18 cellular contexts compared by ENCODE assay signal in genomic region chr20:17443326-17443858, GRCh38.
A peak's percentile ranks its signal among the peaks of the same experiment; 100 is the strongest.
DNase-seq lines count a peak whose midpoint lies in the region; ATAC-seq and TF ChIP-seq lines count a peak whose summit lies in the region.
"Had no signal": no experiment of that assay in that cellular context is flagged by ENCODE, and none has a peak within 500 bp of the region (broad histone marks: within the 10 kb centered on the region; RNA-seq: fewer than 3 reads in every experiment).

No MANE protein-coding gene starts in this region.

- no peak for ATAC-seq in GM21528 (IDR thresholded peaks at IDR 0.05; ENCODE audit: low FRiP score, unreplicated experiment)

- 67% methylated on average over 8 of the region's 8 CpGs for WGBS in hepatocyte (ENCODE audit: low lambda C conversion rate, missing lambda C conversion rate)

- DNase-seq in DMS53 (lab: John Stamatoyannopoulos, UW) (peak; percentile 6), DMS53 treated with DMSO at 0.1 percent for 48 hours (lab: John Stamatoyannopoulos, UW; ENCODE audit: unreplicated experiment) (no peak), G401 (ENCODE audit: low spot score) (peak; percentile 82), cerebellar cortex (ENCODE audit: low spot score) (peak; percentile 78), hepatocyte (ENCODE audit: low spot score) (no peak), NCI-H1417 (lab: John Stamatoyannopoulos, UW) (no peak), nephron progenitor cell (no peak)
- DNase-seq: AML-193; CD8-positive, alpha-beta memory T cell; DMS 273 treated with DMSO at 0.1 percent for 48 hours; DMS79 treated with DMSO at 0.1 percent for 48 hours; EL; GDM1; HCEC 1CT; HFFc6 had no signal

- no peaks in the 10 kb centered on the region for H3K36me3 ChIP-seq in hepatocyte (replicated peaks; ENCODE audit: insufficient read depth, low read depth)
- H3K36me3 ChIP-seq: BLaER1 had no signal

- H3K79me2 ChIP-seq in hepatocyte, result no peaks in the 10 kb centered on the region

- no peak overlapping the region for H3K4me3 Mint-ChIP-seq in nephron progenitor cell
- H3K4me3 Mint-ChIP-seq: CD8-positive, alpha-beta memory T cell; HFFc6 had no signal

- H2AFZ ChIP-seq in hepatocyte, result no peak overlapping the region

- peaks cover 20% of the 10 kb centered on the region for H3K4me1 Mint-ChIP-seq in nephron progenitor cell
- H3K4me1 Mint-ChIP-seq: CD8-positive, alpha-beta memory T cell had no signal

- peak overlapping the region; percentile 56 for H3K4me2 ChIP-seq in hepatocyte
- H3K4me2 ChIP-seq: BLaER1 had no signal

- TF ChIP-seq CTCF in hepatocyte (IDR thresholded peaks at IDR 0.05; ENCODE audit: poor library complexity) (no peak), nephron progenitor cell (IDR thresholded peaks at IDR 0.05) (no peak)

- H3K4me1 ChIP-seq in hepatocyte (ENCODE audit: insufficient read depth), result peaks cover 8% of the 10 kb centered on the region
- H3K4me1 ChIP-seq: BLaER1 had no signal

- H3K9me3 ChIP-seq in hepatocyte (ENCODE audit: low read depth), result no peaks in the 10 kb centered on the region
- H3K9me3 ChIP-seq: BLaER1 had no signal

- no peaks in the 10 kb centered on the region for H3K9me2 ChIP-seq in hepatocyte (replicated peaks; ENCODE audit: insufficient read depth)

- peak overlapping the region; percentile 59 for H3K27ac ChIP-seq in hepatocyte
- H3K27ac ChIP-seq: 22Rv1, BLaER1 had no signal

- H3K27me3 Mint-ChIP-seq in nephron progenitor cell (ENCODE audit: low read depth, poor library complexity), result peaks cover 15% of the 10 kb centered on the region

- H4K20me1 ChIP-seq in hepatocyte (ENCODE audit: insufficient read depth, poor library complexity, severe bottlenecking), result no peaks in the 10 kb centered on the region
- H4K20me1 ChIP-seq: BLaER1 had no signal

- no peaks in the 10 kb centered on the region for H3K36me3 Mint-ChIP-seq in nephron progenitor cell (ENCODE audit: low read depth)
- H3K36me3 Mint-ChIP-seq: CD8-positive, alpha-beta memory T cell had no signal

- H3K9me3 Mint-ChIP-seq in nephron progenitor cell, result peaks cover 4% of the 10 kb centered on the region
- H3K9me3 Mint-ChIP-seq: HFFc6 had no signal

- in situ Hi-C loops in G401 (cut with HindIII; ENCODE audit: low sequenced_read_pairs), result no loop called here

- no peak overlapping the region for H3K27ac Mint-ChIP-seq in nephron progenitor cell
- H3K27ac Mint-ChIP-seq: CD8-positive, alpha-beta memory T cell; HFFc6 had no signal

- H3K27me3 ChIP-seq in hepatocyte, result no peaks in the 10 kb centered on the region
- H3K27me3 ChIP-seq: BLaER1 had no signal

- H3K4me3 ChIP-seq in hepatocyte, result no peak overlapping the region
- H3K4me3 ChIP-seq: BLaER1 had no signal

Comparison
In these comparisons a context has a peak if more than half of its experiments do, and no peak if none do; other contexts are left out.
1. DNase-seq: peak in DMS53 (single experiment), G401 (single experiment) and cerebellar cortex (single experiment); none in DMS53 treated with DMSO at 0.1 percent for 48 hours (single experiment), hepatocyte (single experiment), NCI-H1417 (0 of 3) and nephron progenitor cell (single experiment).